ENCODE assay signal across 30 cellular contexts in genomic region chr4:174099712-174100111, GRCh38.
"Had no signal": no experiment of that assay in that cellular context is flagged by ENCODE, and none has a peak within 500 bp of the region (broad histone marks: within the 10 kb centered on the region; RNA-seq: fewer than 3 reads in every experiment).

No MANE protein-coding gene starts in this region.

- H3K4me3 ChIP-seq: adrenal gland, body of pancreas, cardiac muscle cell, colonic mucosa, gastrocnemius medialis, heart left ventricle had no signal

- H3K9me3 ChIP-seq: adrenal gland, body of pancreas, colonic mucosa, gastrocnemius medialis, heart left ventricle had no signal

- ATAC-seq: activated CD4-positive, alpha-beta T cell treated with anti-CD3 and anti-CD28 coated beads for 36 hours; activated CD8-positive, alpha-beta memory T cell treated with anti-CD3 and anti-CD28 coated beads, Interleukin-2, amount 10 ng/mL, durations not matched to agents 7 days and 5 days; activated CD8-positive, alpha-beta T cell treated with anti-CD3 and anti-CD28 coated beads, Interleukin-2, amount 10 ng/mL, durations not matched to agents 7 days and 5 days; activated naive CD8-positive, alpha-beta T cell treated with anti-CD3 and anti-CD28 coated beads, Interleukin-2, amount 50 U/mL, for 24 hours; body of pancreas; esophagus mucosa; foreskin keratinocyte; gastrocnemius medialis; heart left ventricle; T-helper 17 cell had no signal

- H3K27ac ChIP-seq: adrenal gland, body of pancreas, cardiac muscle cell, colonic mucosa, foreskin keratinocyte, gastrocnemius medialis, heart left ventricle had no signal

- H3K4me1 ChIP-seq: adrenal gland, body of pancreas, colonic mucosa, foreskin keratinocyte, gastrocnemius medialis, heart left ventricle had no signal

- DNase-seq: activated CD4-positive, alpha-beta memory T cell treated with anti-CD3 and anti-CD28 coated beads for 36 hours; activated CD4-positive, alpha-beta T cell treated with anti-CD3 and anti-CD28 coated beads for 36 hours; activated CD4-positive, alpha-beta T cell treated with anti-CD3 and anti-CD28 coated beads, Interleukin-2, amount 10 ng/mL, durations not matched to agents 24 days and 14 days; activated CD4-positive, CD25-positive, alpha-beta regulatory T cell; activated CD4-positive, CD25-positive, alpha-beta regulatory T cell treated with anti-CD3 and anti-CD28 coated beads, Interleukin-2, amount 50 U/mL, for 72 hours; activated CD8-positive, alpha-beta memory T cell treated with anti-CD3 and anti-CD28 coated beads, Interleukin-2, amount 10 ng/mL, durations not matched to agents 7 days and 5 days; activated CD8-positive, alpha-beta memory T cell treated with anti-CD3 and anti-CD28 coated beads, Interleukin-2, amount 50 U/mL, for 4 hours; activated CD8-positive, alpha-beta T cell treated with anti-CD3 and anti-CD28 coated beads, Interleukin-2, amount 10 ng/mL, durations not matched to agents 7 days and 5 days; activated effector memory CD4-positive, alpha-beta T cell treated with anti-CD3 and anti-CD28 coated beads, Interleukin-2, amount 50 U/mL, for 16 hours; activated naive CD4-positive, alpha-beta T cell treated with anti-CD3 and anti-CD28 coated beads for 36 hours; activated naive CD8-positive, alpha-beta T cell treated with anti-CD3 and anti-CD28 coated beads for 36 hours; activated naive CD8-positive, alpha-beta T cell treated with anti-CD3 and anti-CD28 coated beads, Interleukin-2, amount 50 U/mL, for 24 hours; activated T-cell treated with anti-CD3 and anti-CD28 coated beads, Interleukin-2, amount 50 U/mL, for 1 hour; activated T-cell treated with anti-CD3 and anti-CD28 coated beads, Interleukin-2, amount 50 U/mL, for 48 hours; adrenal gland; amygdala; aorta; body of pancreas; central memory CD4-positive, alpha-beta T cell; cerebellar nuclear complex; colonic mucosa; effector CD8-positive, alpha-beta T cell; foreskin keratinocyte; gastrocnemius medialis; glutamatergic neuron; heart left ventricle; T-helper 17 cell; T1000 had no signal

- H3K36me3 ChIP-seq: adrenal gland, cardiac muscle cell, colonic mucosa, gastrocnemius medialis, heart left ventricle had no signal

- H3K27me3 ChIP-seq: adrenal gland, body of pancreas, cardiac muscle cell, colonic mucosa, foreskin keratinocyte, gastrocnemius medialis, heart left ventricle had no signal
